In genomic region chr9:137113385-137114159, GRCh38 we compare ENCODE assay signal across 9 cellular contexts. TPM values are rescaled to one million over a fixed set of nuclear protein-coding genes. Genes with fewer than 3 reads are reported as not detected.
DNase-seq lines count a peak whose midpoint lies in the region; ATAC-seq, FAIRE-seq and TF ChIP-seq lines count a peak whose summit lies in the region.
"Had no signal": no experiment of that assay in that cellular context is flagged by ENCODE, and none has a peak within 500 bp of the region (broad histone marks: within the 10 kb centered on the region; RNA-seq: fewer than 3 reads in every experiment).

No MANE protein-coding gene starts in this region.

- no peak for TF ChIP-seq CTCF in 22Rv1 (IDR thresholded peaks at IDR 0.05)
- TF ChIP-seq CTCF in GM12865 (IDR thresholded peaks at IDR 0.05; ENCODE audit: insufficient read depth, low read depth, low read length, missing control alignments): no peak
- no peak for TF ChIP-seq CTCF in lower leg skin (IDR thresholded peaks at IDR 0.05)

- H3K27ac Mint-ChIP-seq in activated T-helper 1 cell treated with anti-CD3 and anti-CD28 coated beads, Interleukin-12 subunit alpha, Interleukin-12 subunit beta, Interleukin-2, Interleukin-4 antibody, amounts not matched to agents 30 ng/mL and 10 ng/mL and 1 ng/mL, durations not matched to agents 14 hours and 24 hours and 36 hours: peak overlapping the region; percentile 52
- H3K27ac Mint-ChIP-seq in immature natural killer cell: no peak overlapping the region

- H3K27me3 Mint-ChIP-seq in activated T-helper 1 cell treated with anti-CD3 and anti-CD28 coated beads, Interleukin-12 subunit alpha, Interleukin-12 subunit beta, Interleukin-2, Interleukin-4 antibody, amounts not matched to agents 30 ng/mL and 10 ng/mL and 1 ng/mL, durations not matched to agents 14 hours and 24 hours and 36 hours (ENCODE audit: insufficient read depth): no peaks in the 10 kb centered on the region
- H3K27me3 Mint-ChIP-seq in immature natural killer cell (ENCODE audit: low read depth in 3 of 3): peaks cover 0 to 3% (median 1%) of the 10 kb centered on the region in 3 donors

- TF ChIP-seq POLR2A in lower leg skin (IDR thresholded peaks at IDR 0.05): no peak

- H3K36me3 Mint-ChIP-seq in activated T-helper 1 cell treated with anti-CD3 and anti-CD28 coated beads, Interleukin-12 subunit alpha, Interleukin-12 subunit beta, Interleukin-2, Interleukin-4 antibody, amounts not matched to agents 30 ng/mL and 10 ng/mL and 1 ng/mL, durations not matched to agents 14 hours and 24 hours and 36 hours (ENCODE audit: low read depth): peaks cover 9% of the 10 kb centered on the region
- H3K36me3 Mint-ChIP-seq in immature natural killer cell: no peaks in the 10 kb centered on the region

- no peak for FAIRE-seq in GM19239 (lab: Jason Lieb, UNC)

- H3K27ac ChIP-seq in 22Rv1: peak overlapping the region; percentile 80

- intact Hi-C loops in activated T-helper 1 cell treated with anti-CD3 and anti-CD28 coated beads, Interleukin-12 subunit alpha, Interleukin-12 subunit beta, Interleukin-2, Interleukin-4 antibody, amounts not matched to agents 30 ng/mL and 10 ng/mL and 1 ng/mL, durations not matched to agents 14 hours and 24 hours and 36 hours (cut with micrococcal nuclease): loop anchor here (1.0 to 2.0 kb wide), 5 partner anchors 15 to 76 kb away; partner anchors contain the start of gene SAPCD2
- intact Hi-C loops in lower leg skin (cut with DNase I; ENCODE audit: low total_unique reads): no loop called here

- H3K9me3 Mint-ChIP-seq in activated T-helper 1 cell treated with anti-CD3 and anti-CD28 coated beads, Interleukin-12 subunit alpha, Interleukin-12 subunit beta, Interleukin-2, Interleukin-4 antibody, amounts not matched to agents 30 ng/mL and 10 ng/mL and 1 ng/mL, durations not matched to agents 14 hours and 24 hours and 36 hours: no peaks in the 10 kb centered on the region
- no peaks in the 10 kb centered on the region for H3K9me3 Mint-ChIP-seq in immature natural killer cell

- 54 to 92% methylated on average over 12 to 28 of the region's 66 CpGs for WGBS in lower leg skin, 2 donors

- DNase-seq in GM12865 (ENCODE audit: low read depth) (peak; percentile 62), immature natural killer cell (no peak), lower leg skin (ENCODE audit: low spot score in 2 of 2) (no peak), GM19239 (ENCODE audit: insufficient read length, low spot score) (no peak)
- no peak for DNase-seq in activated T-helper 1 cell treated with anti-CD3 and anti-CD28 coated beads, Interleukin-12 subunit alpha, Interleukin-12 subunit beta, Interleukin-2, Interleukin-4 antibody, amounts not matched to agents 30 ng/mL and 10 ng/mL and 1 ng/mL, durations not matched to agents 14 hours and 24 hours and 36 hours (ENCODE audit: low spot score)
- no peak for DNase-seq in effector CD8-positive, alpha-beta T cell (lab: John Stamatoyannopoulos, UW)

- peak overlapping the region; percentile 82 for H3K4me3 Mint-ChIP-seq in activated T-helper 1 cell treated with anti-CD3 and anti-CD28 coated beads, Interleukin-12 subunit alpha, Interleukin-12 subunit beta, Interleukin-2, Interleukin-4 antibody, amounts not matched to agents 30 ng/mL and 10 ng/mL and 1 ng/mL, durations not matched to agents 14 hours and 24 hours and 36 hours
- peak overlapping the region in 4 of 5 donors; percentile 47 to 72 (median 65) for H3K4me3 Mint-ChIP-seq in immature natural killer cell

- H3K4me1 Mint-ChIP-seq in activated T-helper 1 cell treated with anti-CD3 and anti-CD28 coated beads, Interleukin-12 subunit alpha, Interleukin-12 subunit beta, Interleukin-2, Interleukin-4 antibody, amounts not matched to agents 30 ng/mL and 10 ng/mL and 1 ng/mL, durations not matched to agents 14 hours and 24 hours and 36 hours (ENCODE audit: low read depth): peaks cover under 1% of the 10 kb centered on the region
- peaks cover 0 to 4% of the 10 kb centered on the region in 2 donors for H3K4me1 Mint-ChIP-seq in immature natural killer cell

- H3K4me3 ChIP-seq in GM12865 (ENCODE audit: low read depth, low read length): peak overlapping the region; percentile 32
- no peak overlapping the region for H3K4me3 ChIP-seq in lower leg skin (ENCODE audit: low read depth, poor library complexity, severe bottlenecking)

- ATAC-seq in HG03457 (IDR thresholded peaks at IDR 0.05; ENCODE audit: unreplicated experiment): no peak

RNA-seq across cellular contexts. Expression of gene DPP7, which starts 1.0 kb away (rescaled TPM):
- 371 and 394 TPM in 2 replicates for total RNA-seq in activated T-helper 1 cell treated with anti-CD3 and anti-CD28 coated beads, Interleukin-12 subunit alpha, Interleukin-12 subunit beta, Interleukin-2, Interleukin-4 antibody, amounts not matched to agents 30 ng/mL and 10 ng/mL and 1 ng/mL, durations not matched to agents 14 hours and 24 hours and 36 hours
- 100 to 1,000 TPM; 136 to 176 (median 168) TPM for polyA plus RNA-seq in immature natural killer cell
- 100 to 1,000 TPM; 123 to 144 (median 138) TPM for total RNA-seq in lower leg skin

RNA-seq across cellular contexts. Expression of gene GRIN1, which starts 25.4 kb away (rescaled TPM):
- total RNA-seq in activated T-helper 1 cell treated with anti-CD3 and anti-CD28 coated beads, Interleukin-12 subunit alpha, Interleukin-12 subunit beta, Interleukin-2, Interleukin-4 antibody, amounts not matched to agents 30 ng/mL and 10 ng/mL and 1 ng/mL, durations not matched to agents 14 hours and 24 hours and 36 hours: 0.05 TPM in 2 replicates
- polyA plus RNA-seq in immature natural killer cell: not detected
- total RNA-seq in lower leg skin: 1 to 10 TPM in 1 of 4 donors, under 1 TPM in 2, not detected in 1; 0.10 to 2.4 (median 0.49) TPM
- total RNA-seq: skeletal muscle tissue had no signal

RNA-seq across cellular contexts. Expression of gene MAN1B1, which starts 26.8 kb away (rescaled TPM):
- total RNA-seq in activated T-helper 1 cell treated with anti-CD3 and anti-CD28 coated beads, Interleukin-12 subunit alpha, Interleukin-12 subunit beta, Interleukin-2, Interleukin-4 antibody, amounts not matched to agents 30 ng/mL and 10 ng/mL and 1 ng/mL, durations not matched to agents 14 hours and 24 hours and 36 hours: 48.1 and 53.6 TPM in 2 replicates
- polyA plus RNA-seq in immature natural killer cell: 10 to 100 TPM; 59.7 to 71.8 (median 66.1) TPM
- total RNA-seq in lower leg skin: 10 to 100 TPM; 57.7 to 81.0 (median 61.8) TPM

RNA-seq across cellular contexts. Expression of gene UAP1L1, which starts 36.3 kb away (rescaled TPM):
- 13.9 and 14.9 TPM in 2 replicates for total RNA-seq in activated T-helper 1 cell treated with anti-CD3 and anti-CD28 coated beads, Interleukin-12 subunit alpha, Interleukin-12 subunit beta, Interleukin-2, Interleukin-4 antibody, amounts not matched to agents 30 ng/mL and 10 ng/mL and 1 ng/mL, durations not matched to agents 14 hours and 24 hours and 36 hours
- 1 to 10 TPM; 1.3 to 1.4 (median 1.4) TPM for polyA plus RNA-seq in immature natural killer cell
- 10 to 100 TPM in 1 of 4 donors, 1 to 10 TPM in 3; 6.6 to 13.7 (median 7.9) TPM for total RNA-seq in lower leg skin

RNA-seq across cellular contexts. Expression of gene SAPCD2, which starts 43.2 kb away (rescaled TPM):
- total RNA-seq in activated T-helper 1 cell treated with anti-CD3 and anti-CD28 coated beads, Interleukin-12 subunit alpha, Interleukin-12 subunit beta, Interleukin-2, Interleukin-4 antibody, amounts not matched to agents 30 ng/mL and 10 ng/mL and 1 ng/mL, durations not matched to agents 14 hours and 24 hours and 36 hours: 23.9 and 25.1 TPM in 2 replicates
- polyA plus RNA-seq in immature natural killer cell: under 1 TPM; 0.06 to 0.95 (median 0.39) TPM
- total RNA-seq in lower leg skin: 10 to 100 TPM in 2 of 4 donors, 1 to 10 TPM in 2; 5.7 to 25.6 (median 13.7) TPM
